In genomic region chr11:33703234-33703633, GRCh38 we compare ENCODE assay signal across 14 cellular contexts. TPM values are rescaled to one million over a fixed set of nuclear protein-coding genes. Genes with fewer than 3 reads are reported as not detected.
DNase-seq lines count a peak whose midpoint lies in the region; ATAC-seq and TF ChIP-seq lines count a peak whose summit lies in the region.
"Had no signal": no experiment of that assay in that cellular context is flagged by ENCODE, and none has a peak within 500 bp of the region (broad histone marks: within the 10 kb centered on the region; RNA-seq: fewer than 3 reads in every experiment).

No MANE protein-coding gene starts in this region.

- in situ Hi-C loops in Panc1 (cut with HindIII; ENCODE audit: low pct_unique_long_range_greater_than_20kb, low sequenced_read_pairs) = no loop called here

- CTCF ChIA-PET in Panc1 (lab: Charles Lee) = interaction anchor here (0.7 kb wide), 1 partner anchor 11 kb away, joined by 3 read pairs; no protein-coding TSS in a partner anchor

- 83% methylated on average over 5 of the region's 5 CpGs for WGBS in suprapubic skin

- H3K36me3 ChIP-seq in Panc1 (ENCODE audit: control insufficient read depth, insufficient read depth, low read length) (peaks cover 2% of the 10 kb centered on the region; the same call in 1 of the 2 replicates), mucosa of descending colon (ENCODE audit: low read depth) (no peaks in the 10 kb centered on the region), suprapubic skin (peaks cover 6% of the 10 kb centered on the region)
- H3K36me3 ChIP-seq: cardiac muscle cell had no signal

- H3K4me3 ChIP-seq in Panc1 (ENCODE audit: low read depth in 2 of 2, low read length in 2 of 2) (no peak overlapping the region), mucosa of descending colon (no peak overlapping the region), suprapubic skin (no peak overlapping the region)
- H3K4me3 ChIP-seq: cardiac muscle cell had no signal

- DNase-seq in Panc1 (ENCODE audit: low read depth, low spot score) (no peak), epithelial cell of prostate (ENCODE audit: low read depth, low spot score) (no peak), mucosa of descending colon (peak in 1 of 3 donors; percentile 50), suprapubic skin (ENCODE audit: low spot score in 2 of 2) (no peak), RPMI8226 (no peak), NCI-H2029 treated with DMSO at 0.1 percent for 48 hours (lab: John Stamatoyannopoulos, UW) (no peak)
- DNase-seq: activated CD8-positive, alpha-beta memory T cell treated with anti-CD3 and anti-CD28 coated beads, Interleukin-2, amount 10 ng/mL, durations not matched to agents 7 days and 5 days; activated naive CD4-positive, alpha-beta T cell treated with anti-CD3 and anti-CD28 coated beads, Interleukin-2, amount 10 ng/mL, durations not matched to agents 7 days and 5 days; hippocampal formation; stimulated activated CD4-positive, alpha-beta T cell treated with anti-CD3 and anti-CD28 coated beads, Interleukin-1b, Interleukin-23, amount 100 ng/mL, for 48 hours; stimulated activated CD8-positive, alpha-beta memory T cell treated with anti-CD3 and anti-CD28 coated beads, Interleukin-4, amount 100 ng/mL, for 48 hours had no signal

- TF ChIP-seq EP300 in suprapubic skin (IDR thresholded peaks at IDR 0.05) = no peak

- no peak for TF ChIP-seq CTCF in Panc1 (IDR thresholded peaks at IDR 0.05)
- no peak for TF ChIP-seq CTCF in mucosa of descending colon (IDR thresholded peaks at IDR 0.05)
- no peak for TF ChIP-seq CTCF in suprapubic skin (IDR thresholded peaks at IDR 0.05)

- H3K9me3 ChIP-seq in Panc1 (ENCODE audit: control insufficient read depth, insufficient read depth, low read depth, low read length) = no peaks in the 10 kb centered on the region
- no peaks in the 10 kb centered on the region for H3K9me3 ChIP-seq in mucosa of descending colon
- H3K9me3 ChIP-seq in suprapubic skin = no peaks in the 10 kb centered on the region

- H3K27me3 ChIP-seq in Panc1 (ENCODE audit: control insufficient read depth, insufficient read depth, low read length) (no peaks in the 10 kb centered on the region), suprapubic skin (no peaks in the 10 kb centered on the region)
- H3K27me3 ChIP-seq: cardiac muscle cell had no signal

- intact Hi-C loops in Panc1 (cut with micrococcal nuclease; ENCODE audit: unreplicated experiment) = no loop called here
- intact Hi-C loops in mucosa of descending colon (cut with DNase I, micrococcal nuclease) = no loop called here

- POLR2A ChIA-PET in Panc1 (lab: Charles Lee) = no interaction called here

- peak overlapping the region; percentile 93 for H3K27ac ChIP-seq in Panc1 (ENCODE audit: low read length)
- peak overlapping the region; percentile 100 for H3K27ac ChIP-seq in epithelial cell of prostate
- peak overlapping the region; percentile 74 for H3K27ac ChIP-seq in suprapubic skin
- H3K27ac ChIP-seq: C4-2B, cardiac muscle cell had no signal

- ATAC-seq in Panc1 (no peak), mucosa of descending colon (peak; percentile 35), HG02610 (IDR thresholded peaks at IDR 0.05; ENCODE audit: unreplicated experiment) (no peak)
- ATAC-seq: activated CD8-positive, alpha-beta memory T cell treated with anti-CD3 and anti-CD28 coated beads, Interleukin-2, amount 10 ng/mL, durations not matched to agents 7 days and 5 days had no signal

- no peak for TF ChIP-seq POLR2A in suprapubic skin (IDR thresholded peaks at IDR 0.05)

- no TSS peak for BruUV-seq in Panc1 (replicated peaks; lab: Mats Ljungman, UMichigan)

- peaks cover 92% of the 10 kb centered on the region for H3K4me1 ChIP-seq in Panc1 (ENCODE audit: control insufficient read depth, insufficient read depth, low read length)
- peaks cover 32% of the 10 kb centered on the region for H3K4me1 ChIP-seq in mucosa of descending colon (ENCODE audit: low read depth)
- peaks cover 60% of the 10 kb centered on the region for H3K4me1 ChIP-seq in suprapubic skin

RNA-seq across cellular contexts. Expression of gene C11orf91, which starts 2.6 kb away (rescaled TPM):
- total RNA-seq in Panc1 (2021; ENCODE audit: unreplicated experiment) (1.3 TPM), mucosa of descending colon (under 1 TPM; 0.51 to 0.70 (median 0.58) TPM), suprapubic skin (not detected)
- polyA plus RNA-seq in Panc1 (2012; ENCODE audit: insufficient read length) = not detected
- total RNA-seq: activated CD8-positive, alpha-beta memory T cell treated with anti-CD3 and anti-CD28 coated beads, Interleukin-2, amount 10 ng/mL, durations not matched to agents 7 days and 5 days; cardiac muscle cell had no signal

RNA-seq across cellular contexts. Expression of gene CD59, which starts 33.0 kb away (rescaled TPM):
- total RNA-seq in Panc1 (2021; ENCODE audit: unreplicated experiment) (736 TPM), mucosa of descending colon (100 to 1,000 TPM; 317 to 382 (median 381) TPM), suprapubic skin (100 to 1,000 TPM; 309 to 520 (median 422) TPM)
- 456 TPM for polyA plus RNA-seq in Panc1 (2012; ENCODE audit: insufficient read length)
